Comparison of ENCODE assay signal across 1 cellular context in genomic region chr18:58175122-58175687, GRCh38.
TF ChIP-seq lines count a peak whose summit lies in the region.

No MANE protein-coding gene starts in this region.

TF ChIP-seq in SK-N-SH treated with all-trans-retinoic acid at 6 μM for 48 hours, 23 proteins besides CTCF, POLR2A, EP300 and RAD21 (continued from another document):
- TF ChIP-seq, protein P1, sequence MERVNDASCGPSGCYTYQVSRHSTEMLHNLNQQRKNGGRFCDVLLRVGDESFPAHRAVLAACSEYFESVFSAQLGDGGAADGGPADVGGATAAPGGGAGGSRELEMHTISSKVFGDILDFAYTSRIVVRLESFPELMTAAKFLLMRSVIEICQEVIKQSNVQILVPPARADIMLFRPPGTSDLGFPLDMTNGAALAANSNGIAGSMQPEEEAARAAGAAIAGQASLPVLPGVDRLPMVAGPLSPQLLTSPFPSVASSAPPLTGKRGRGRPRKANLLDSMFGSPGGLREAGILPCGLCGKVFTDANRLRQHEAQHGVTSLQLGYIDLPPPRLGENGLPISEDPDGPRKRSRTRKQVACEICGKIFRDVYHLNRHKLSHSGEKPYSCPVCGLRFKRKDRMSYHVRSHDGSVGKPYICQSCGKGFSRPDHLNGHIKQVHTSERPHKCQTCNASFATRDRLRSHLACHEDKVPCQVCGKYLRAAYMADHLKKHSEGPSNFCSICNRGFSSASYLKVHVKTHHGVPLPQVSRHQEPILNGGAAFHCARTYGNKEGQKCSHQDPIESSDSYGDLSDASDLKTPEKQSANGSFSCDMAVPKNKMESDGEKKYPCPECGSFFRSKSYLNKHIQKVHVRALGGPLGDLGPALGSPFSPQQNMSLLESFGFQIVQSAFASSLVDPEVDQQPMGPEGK (CRISPR knock-in tag; IDR thresholded peaks at IDR 0.05; ENCODE audit: borderline replicate concordance), result no peak
- no peak for TF ChIP-seq CSRNP3 (CRISPR knock-in tag; IDR thresholded peaks at IDR 0.05)
TF ChIP-seq in SK-N-SH treated with all-trans-retinoic acid at 6 μM for 48 hours: peak in this region for 0.
